In genomic region chr3:140019946-140020345, GRCh38 we compare ENCODE assay signal across 22 cellular contexts.
"Had no signal": no experiment of that assay in that cellular context is flagged by ENCODE, and none has a peak within 500 bp of the region (broad histone marks: within the 10 kb centered on the region; RNA-seq: fewer than 3 reads in every experiment).

No MANE protein-coding gene starts in this region.

- H3K27ac ChIP-seq: colonic mucosa, gastrocnemius medialis, heart right ventricle, left lung, neural progenitor cell, parathyroid adenoma, right lobe of liver, suprapubic skin, thyroid gland had no signal

- H2AFZ ChIP-seq: neural progenitor cell, parathyroid adenoma had no signal

- H3K4me2 ChIP-seq: neural progenitor cell had no signal

- DNase-seq: colonic mucosa; dermis blood vessel endothelial cell; effector memory CD4-positive, alpha-beta T cell; erythroblast; gastrocnemius medialis; heart right ventricle; hippocampal formation; left cardiac atrium; left lung; mesenchymal stem cell; midbrain; naive thymus-derived CD4-positive, alpha-beta T cell; right lobe of liver; small intestine; stimulated activated CD4-positive, alpha-beta T cell treated with anti-CD3 and anti-CD28 coated beads, Interleukin-15, amount 100 ng/mL, for 24 hours; stimulated activated CD4-positive, alpha-beta T cell treated with anti-CD3 and anti-CD28 coated beads, Interleukin-2, amount 100 ng/mL, for 48 hours; stimulated activated naive B cell treated with anti-CD40 and anti-IgM and Interleukin-4, amounts not matched to agents 10 μg/mL and 1 μg/mL and 100 μg/mL, for 72 hours; stimulated activated naive CD8-positive, alpha-beta T cell treated with anti-CD3 and anti-CD28 coated beads, Interleukin-15, amount 100 ng/mL, for 72 hours; thyroid gland had no signal

- H3K79me2 ChIP-seq: parathyroid adenoma had no signal

- H3K4me3 ChIP-seq: colonic mucosa, gastrocnemius medialis, heart right ventricle, left lung, neural progenitor cell, right lobe of liver, suprapubic skin, thyroid gland had no signal

- H3K36me3 ChIP-seq: colonic mucosa, gastrocnemius medialis, heart right ventricle, left lung, neural progenitor cell, right lobe of liver, suprapubic skin, thyroid gland had no signal

- H3K27me3 ChIP-seq: colonic mucosa, gastrocnemius medialis, heart right ventricle, left lung, neural progenitor cell, right lobe of liver, suprapubic skin, thyroid gland had no signal

- H3K4me1 ChIP-seq: colonic mucosa, left lung, neural progenitor cell, parathyroid adenoma, right lobe of liver had no signal

- H3K9me3 ChIP-seq: colonic mucosa, gastrocnemius medialis, heart right ventricle, left lung, right lobe of liver, suprapubic skin, thyroid gland had no signal

- ATAC-seq: gastrocnemius medialis; heart right ventricle; left cardiac atrium; left lung; naive thymus-derived CD4-positive, alpha-beta T cell; right lobe of liver; stimulated activated naive B cell treated with anti-CD40 and anti-IgM and Interleukin-4, amounts not matched to agents 10 μg/mL and 1 μg/mL and 100 μg/mL, for 72 hours; stimulated activated naive CD8-positive, alpha-beta T cell treated with anti-CD3 and anti-CD28 coated beads, Interleukin-15, amount 100 ng/mL, for 72 hours had no signal

- H3K9ac ChIP-seq: neural progenitor cell, parathyroid adenoma had no signal
